ENCODE assay signal across 10 cellular contexts in the genomic region with DNA sequence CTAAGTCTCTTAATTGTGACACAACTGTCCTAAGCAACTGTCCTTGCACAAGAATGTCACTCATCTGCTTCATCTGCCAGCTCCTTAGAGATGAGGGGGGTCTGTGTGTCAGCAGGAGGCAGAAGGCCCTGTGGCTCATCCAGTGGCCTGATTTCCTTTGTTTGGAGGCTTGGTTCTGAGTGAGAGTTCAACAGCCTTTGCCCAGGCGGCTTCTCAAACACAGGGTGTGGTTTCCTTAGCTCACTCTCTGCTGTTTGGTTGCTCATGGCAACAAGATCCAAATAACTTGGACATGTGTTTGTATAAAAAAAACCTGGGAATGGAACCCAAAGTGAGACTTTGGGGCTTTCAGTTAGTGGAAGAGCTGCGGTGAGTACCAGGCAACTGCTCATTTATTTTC. TPM values are rescaled to one million over a fixed set of nuclear protein-coding genes. Genes with fewer than 3 reads are reported as not detected.
DNase-seq lines count a peak whose midpoint lies in the region; ATAC-seq and TF ChIP-seq lines count a peak whose summit lies in the region.
"Had no signal": no experiment of that assay in that cellular context is flagged by ENCODE, and none has a peak within 500 bp of the region (broad histone marks: within the 10 kb centered on the region; RNA-seq: fewer than 3 reads in every experiment).

No MANE protein-coding gene starts in this region.

- TF ChIP-seq CTCF in astrocyte of the spinal cord (IDR thresholded peaks at IDR 0.05; ENCODE audit: low read depth, low read length) (no peak), suprapubic skin (IDR thresholded peaks at IDR 0.05) (no peak)

- ATAC-seq in activated CD4-positive, CD25-positive, alpha-beta regulatory T cell treated with anti-CD3 and anti-CD28 coated beads, Interleukin-2, amount 50 U/mL, for 24 hours: no peak

- peaks cover 3% of the 10 kb centered on the region for H3K36me3 Mint-ChIP-seq in activated CD4-positive, alpha-beta T cell treated with anti-CD3 and anti-CD28 coated beads, Interleukin-2, amount 10 ng/mL, durations not matched to agents 24 days and 14 days (ENCODE audit: low read depth)
- H3K36me3 Mint-ChIP-seq in immature natural killer cell: no peaks in the 10 kb centered on the region

- peak overlapping the region; percentile 67 for H3K27ac ChIP-seq in suprapubic skin
- no peak overlapping the region for H3K27ac ChIP-seq in substantia nigra (ENCODE audit: low read depth, low read length, poor library complexity, severe bottlenecking)
- H3K27ac ChIP-seq: epithelial cell of prostate had no signal

- H3K27me3 Mint-ChIP-seq in activated CD4-positive, alpha-beta T cell treated with anti-CD3 and anti-CD28 coated beads, Interleukin-2, amount 10 ng/mL, durations not matched to agents 24 days and 14 days: no peaks in the 10 kb centered on the region
- H3K27me3 Mint-ChIP-seq in immature natural killer cell (ENCODE audit: low read depth in 3 of 3): peaks cover 0 to 2% (median 1%) of the 10 kb centered on the region in 3 donors
- H3K27me3 Mint-ChIP-seq: B cell had no signal

- intact Hi-C loops in activated CD4-positive, alpha-beta T cell treated with anti-CD3 and anti-CD28 coated beads, Interleukin-2, amount 10 ng/mL, durations not matched to agents 24 days and 14 days (cut with micrococcal nuclease): loop anchor here (5.0 to 10.0 kb wide), 2 partner anchors 60 to 177 kb away; partner anchors contain the start of gene FHL1

- no peaks in the 10 kb centered on the region for H3K9me3 ChIP-seq in suprapubic skin

- WGBS in suprapubic skin: 22% methylated on average over 2 of the region's 2 CpGs

- H3K9me3 Mint-ChIP-seq in activated CD4-positive, alpha-beta T cell treated with anti-CD3 and anti-CD28 coated beads, Interleukin-2, amount 10 ng/mL, durations not matched to agents 24 days and 14 days: no peaks in the 10 kb centered on the region
- H3K9me3 Mint-ChIP-seq in immature natural killer cell: no peaks in the 10 kb centered on the region

- H3K4me3 ChIP-seq in astrocyte of the spinal cord (ENCODE audit: low read depth, low read length) (no peak overlapping the region), suprapubic skin (no peak overlapping the region)

- in situ Hi-C loops in astrocyte of the spinal cord (cut with HindIII; ENCODE audit: low sequenced_read_pairs): no loop called here

- TF ChIP-seq EP300 in suprapubic skin (IDR thresholded peaks at IDR 0.05): no peak

- peaks cover 21% of the 10 kb centered on the region for H3K4me1 Mint-ChIP-seq in activated CD4-positive, alpha-beta T cell treated with anti-CD3 and anti-CD28 coated beads, Interleukin-2, amount 10 ng/mL, durations not matched to agents 24 days and 14 days
- H3K4me1 Mint-ChIP-seq in immature natural killer cell: peaks cover 24 to 34% of the 10 kb centered on the region in 2 donors

- H3K36me3 ChIP-seq in suprapubic skin: peaks cover 5% of the 10 kb centered on the region

- H3K4me3 Mint-ChIP-seq in activated CD4-positive, alpha-beta T cell treated with anti-CD3 and anti-CD28 coated beads, Interleukin-2, amount 10 ng/mL, durations not matched to agents 24 days and 14 days: no peak overlapping the region
- H3K4me3 Mint-ChIP-seq in immature natural killer cell: peak overlapping the region in 4 of 5 donors; percentile 4 to 50 (median 15)
- H3K4me3 Mint-ChIP-seq: B cell had no signal

- DNase-seq in activated CD4-positive, alpha-beta T cell treated with anti-CD3 and anti-CD28 coated beads, Interleukin-2, amount 10 ng/mL, durations not matched to agents 24 days and 14 days: peak; percentile 78
- no peak for DNase-seq in activated CD4-positive, alpha-beta T cell treated with anti-CD3 and anti-CD28 coated beads, Interleukin-2, amount 50 U/mL, for 4 hours
- DNase-seq in astrocyte of the spinal cord (ENCODE audit: low read depth, low spot score) (peak; percentile 77), immature natural killer cell (peak; percentile 27 to 41 (median 40)), suprapubic skin (ENCODE audit: low spot score in 2 of 2) (peak in 1 of 2 donors; percentile 76), activated gamma-delta T cell treated with Interleukin-2 at 50 U/mL for 16 hours (no peak), substantia nigra (lab: John Stamatoyannopoulos, UW) (no peak)

- H3K27ac Mint-ChIP-seq in activated CD4-positive, alpha-beta T cell treated with anti-CD3 and anti-CD28 coated beads, Interleukin-2, amount 10 ng/mL, durations not matched to agents 24 days and 14 days: no peak overlapping the region
- H3K27ac Mint-ChIP-seq in immature natural killer cell: peak overlapping the region; percentile 40 to 80 (median 68)
- H3K27ac Mint-ChIP-seq: B cell had no signal

- H3K4me1 ChIP-seq in suprapubic skin: peaks cover 7% of the 10 kb centered on the region

- TF ChIP-seq POLR2A in suprapubic skin (IDR thresholded peaks at IDR 0.05): no peak

- H3K27me3 ChIP-seq in suprapubic skin: no peaks in the 10 kb centered on the region

RNA-seq across cellular contexts. Expression of gene MAP7D3, which starts 46.6 kb away (rescaled TPM):
- total RNA-seq in activated CD4-positive, alpha-beta T cell treated with anti-CD3 and anti-CD28 coated beads, Interleukin-2, amount 10 ng/mL, durations not matched to agents 24 days and 14 days: 24.5 and 26.7 TPM in 2 replicates
- polyA plus RNA-seq in immature natural killer cell: 1 to 10 TPM in 2 of 3 donors, under 1 TPM in 1; 0.12 to 4.2 (median 2.7) TPM
- 10 to 100 TPM in 1 of 4 donors, 1 to 10 TPM in 3; 4.3 to 10.2 (median 7.6) TPM for total RNA-seq in suprapubic skin

RNA-seq across cellular contexts. Expression of gene FHL1, which starts 57.2 kb away (rescaled TPM):
- 14.0 and 15.2 TPM in 2 replicates for total RNA-seq in activated CD4-positive, alpha-beta T cell treated with anti-CD3 and anti-CD28 coated beads, Interleukin-2, amount 10 ng/mL, durations not matched to agents 24 days and 14 days
- 10 to 100 TPM; 11.1 to 24.0 (median 17.6) TPM for polyA plus RNA-seq in immature natural killer cell
- 100 to 1,000 TPM in 2 of 4 donors, 10 to 100 TPM in 2; 64.1 to 225 (median 86.5) TPM for total RNA-seq in suprapubic skin

Comparison
In these comparisons a context has a peak if more than half of its experiments do, and no peak if none do; other contexts are left out.
1. DNase-seq: peak in activated CD4-positive, alpha-beta T cell treated with anti-CD3 and anti-CD28 coated beads, Interleukin-2, amount 10 ng/mL, durations not matched to agents 24 days and 14 days (single experiment), astrocyte of the spinal cord (single experiment) and immature natural killer cell (3 of 3); none in activated CD4-positive, alpha-beta T cell treated with anti-CD3 and anti-CD28 coated beads, Interleukin-2, amount 50 U/mL, for 4 hours (0 of 2), activated gamma-delta T cell treated with Interleukin-2 at 50 U/mL for 16 hours (single experiment) and substantia nigra (0 of 49).